In genomic region chr10:22133640-22134624, GRCh38 we compare ENCODE assay signal across 1 cellular context.
TF ChIP-seq lines count a peak whose summit lies in the region.

No MANE protein-coding gene starts in this region.

TF ChIP-seq in K562, 482 proteins besides CTCF, POLR2A, EP300 and RAD21 (continued from another document and continues in another):
- TF ChIP-seq, protein P1, sequence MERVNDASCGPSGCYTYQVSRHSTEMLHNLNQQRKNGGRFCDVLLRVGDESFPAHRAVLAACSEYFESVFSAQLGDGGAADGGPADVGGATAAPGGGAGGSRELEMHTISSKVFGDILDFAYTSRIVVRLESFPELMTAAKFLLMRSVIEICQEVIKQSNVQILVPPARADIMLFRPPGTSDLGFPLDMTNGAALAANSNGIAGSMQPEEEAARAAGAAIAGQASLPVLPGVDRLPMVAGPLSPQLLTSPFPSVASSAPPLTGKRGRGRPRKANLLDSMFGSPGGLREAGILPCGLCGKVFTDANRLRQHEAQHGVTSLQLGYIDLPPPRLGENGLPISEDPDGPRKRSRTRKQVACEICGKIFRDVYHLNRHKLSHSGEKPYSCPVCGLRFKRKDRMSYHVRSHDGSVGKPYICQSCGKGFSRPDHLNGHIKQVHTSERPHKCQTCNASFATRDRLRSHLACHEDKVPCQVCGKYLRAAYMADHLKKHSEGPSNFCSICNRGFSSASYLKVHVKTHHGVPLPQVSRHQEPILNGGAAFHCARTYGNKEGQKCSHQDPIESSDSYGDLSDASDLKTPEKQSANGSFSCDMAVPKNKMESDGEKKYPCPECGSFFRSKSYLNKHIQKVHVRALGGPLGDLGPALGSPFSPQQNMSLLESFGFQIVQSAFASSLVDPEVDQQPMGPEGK (CRISPR knock-in tag; IDR thresholded peaks at IDR 0.05; ENCODE audit: borderline replicate concordance), result no peak
- TF ChIP-seq GABPA (tag; conservative IDR thresholded peaks at IDR 0.05; ENCODE audit: low read depth) (peak; percentile 64), CBFB (CRISPR knock-in tag; IDR thresholded peaks at IDR 0.05) (no peak), CEBPB (tag; IDR thresholded peaks at IDR 0.05) (peak; percentile 67), SRSF9 (IDR thresholded peaks at IDR 0.05; ENCODE audit: borderline replicate concordance, low read depth, low read length) (no peak), KDM1A (IDR thresholded peaks at IDR 0.05) (peak; percentile 96 to 98), HMG20A (CRISPR knock-in tag; conservative IDR thresholded peaks at IDR 0.05) (peak; percentile 74; the same call in 1 of the 2 replicates), ZNF174 (CRISPR knock-in tag; IDR thresholded peaks at IDR 0.05) (no peak), PHB (CRISPR knock-in tag; IDR thresholded peaks at IDR 0.05) (no peak), MBD2 (IDR thresholded peaks at IDR 0.05; ENCODE audit: borderline replicate concordance, low read depth) (peak; percentile 40; the same call in 1 of the 2 replicates), XRCC3 (IDR thresholded peaks at IDR 0.05) (no peak), MYNN (IDR thresholded peaks at IDR 0.05) (no peak), MYNN (CRISPR knock-in tag; IDR thresholded peaks at IDR 0.05) (no peak), TAF7 (tag; IDR thresholded peaks at IDR 0.05) (no peak), SLC30A9 (CRISPR knock-in tag; IDR thresholded peaks at IDR 0.05) (no peak), SRSF3 (IDR thresholded peaks at IDR 0.05; ENCODE audit: insufficient read depth, low read length) (no peak), CBX8 (IDR thresholded peaks at IDR 0.05; ENCODE audit: borderline replicate concordance, extremely low read depth, low read depth, low read length, poor library complexity, severe bottlenecking) (no peak), BHLHE40 (IDR thresholded peaks at IDR 0.05; ENCODE audit: low read length) (peak; percentile 35; the same call in 1 of the 2 replicates), ZNF224 (CRISPR knock-in tag; IDR thresholded peaks at IDR 0.05) (no peak), HOXB6 (CRISPR knock-in tag; IDR thresholded peaks at IDR 0.05; ENCODE audit: borderline replicate concordance) (0 out of 2 replicates have a peak, but pooled peaks have one; percentile 74), ESRRA (IDR thresholded peaks at IDR 0.05; ENCODE audit: borderline replicate concordance, low read depth) (peak; percentile 100), CSDE1 (IDR thresholded peaks at IDR 0.05) (no peak), KAT2B (IDR thresholded peaks at IDR 0.05; ENCODE audit: low read depth, low read length) (no peak), SMARCC2 (IDR thresholded peaks at IDR 0.05; ENCODE audit: low read depth) (peak; percentile 91)
- TF ChIP-seq, protein P2, sequence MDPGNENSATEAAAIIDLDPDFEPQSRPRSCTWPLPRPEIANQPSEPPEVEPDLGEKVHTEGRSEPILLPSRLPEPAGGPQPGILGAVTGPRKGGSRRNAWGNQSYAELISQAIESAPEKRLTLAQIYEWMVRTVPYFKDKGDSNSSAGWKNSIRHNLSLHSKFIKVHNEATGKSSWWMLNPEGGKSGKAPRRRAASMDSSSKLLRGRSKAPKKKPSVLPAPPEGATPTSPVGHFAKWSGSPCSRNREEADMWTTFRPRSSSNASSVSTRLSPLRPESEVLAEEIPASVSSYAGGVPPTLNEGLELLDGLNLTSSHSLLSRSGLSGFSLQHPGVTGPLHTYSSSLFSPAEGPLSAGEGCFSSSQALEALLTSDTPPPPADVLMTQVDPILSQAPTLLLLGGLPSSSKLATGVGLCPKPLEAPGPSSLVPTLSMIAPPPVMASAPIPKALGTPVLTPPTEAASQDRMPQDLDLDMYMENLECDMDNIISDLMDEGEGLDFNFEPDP (CRISPR knock-in tag; IDR thresholded peaks at IDR 0.05), result no peak
- TF ChIP-seq, protein P3, sequence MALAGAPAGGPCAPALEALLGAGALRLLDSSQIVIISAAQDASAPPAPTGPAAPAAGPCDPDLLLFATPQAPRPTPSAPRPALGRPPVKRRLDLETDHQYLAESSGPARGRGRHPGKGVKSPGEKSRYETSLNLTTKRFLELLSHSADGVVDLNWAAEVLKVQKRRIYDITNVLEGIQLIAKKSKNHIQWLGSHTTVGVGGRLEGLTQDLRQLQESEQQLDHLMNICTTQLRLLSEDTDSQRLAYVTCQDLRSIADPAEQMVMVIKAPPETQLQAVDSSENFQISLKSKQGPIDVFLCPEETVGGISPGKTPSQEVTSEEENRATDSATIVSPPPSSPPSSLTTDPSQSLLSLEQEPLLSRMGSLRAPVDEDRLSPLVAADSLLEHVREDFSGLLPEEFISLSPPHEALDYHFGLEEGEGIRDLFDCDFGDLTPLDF (CRISPR knock-in tag; IDR thresholded peaks at IDR 0.05), result no peak
- TF ChIP-seq, protein P4, sequence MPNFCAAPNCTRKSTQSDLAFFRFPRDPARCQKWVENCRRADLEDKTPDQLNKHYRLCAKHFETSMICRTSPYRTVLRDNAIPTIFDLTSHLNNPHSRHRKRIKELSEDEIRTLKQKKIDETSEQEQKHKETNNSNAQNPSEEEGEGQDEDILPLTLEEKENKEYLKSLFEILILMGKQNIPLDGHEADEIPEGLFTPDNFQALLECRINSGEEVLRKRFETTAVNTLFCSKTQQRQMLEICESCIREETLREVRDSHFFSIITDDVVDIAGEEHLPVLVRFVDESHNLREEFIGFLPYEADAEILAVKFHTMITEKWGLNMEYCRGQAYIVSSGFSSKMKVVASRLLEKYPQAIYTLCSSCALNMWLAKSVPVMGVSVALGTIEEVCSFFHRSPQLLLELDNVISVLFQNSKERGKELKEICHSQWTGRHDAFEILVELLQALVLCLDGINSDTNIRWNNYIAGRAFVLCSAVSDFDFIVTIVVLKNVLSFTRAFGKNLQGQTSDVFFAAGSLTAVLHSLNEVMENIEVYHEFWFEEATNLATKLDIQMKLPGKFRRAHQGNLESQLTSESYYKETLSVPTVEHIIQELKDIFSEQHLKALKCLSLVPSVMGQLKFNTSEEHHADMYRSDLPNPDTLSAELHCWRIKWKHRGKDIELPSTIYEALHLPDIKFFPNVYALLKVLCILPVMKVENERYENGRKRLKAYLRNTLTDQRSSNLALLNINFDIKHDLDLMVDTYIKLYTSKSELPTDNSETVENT (CRISPR knock-in tag; IDR thresholded peaks at IDR 0.05), result no peak
- TF ChIP-seq, protein P5, sequence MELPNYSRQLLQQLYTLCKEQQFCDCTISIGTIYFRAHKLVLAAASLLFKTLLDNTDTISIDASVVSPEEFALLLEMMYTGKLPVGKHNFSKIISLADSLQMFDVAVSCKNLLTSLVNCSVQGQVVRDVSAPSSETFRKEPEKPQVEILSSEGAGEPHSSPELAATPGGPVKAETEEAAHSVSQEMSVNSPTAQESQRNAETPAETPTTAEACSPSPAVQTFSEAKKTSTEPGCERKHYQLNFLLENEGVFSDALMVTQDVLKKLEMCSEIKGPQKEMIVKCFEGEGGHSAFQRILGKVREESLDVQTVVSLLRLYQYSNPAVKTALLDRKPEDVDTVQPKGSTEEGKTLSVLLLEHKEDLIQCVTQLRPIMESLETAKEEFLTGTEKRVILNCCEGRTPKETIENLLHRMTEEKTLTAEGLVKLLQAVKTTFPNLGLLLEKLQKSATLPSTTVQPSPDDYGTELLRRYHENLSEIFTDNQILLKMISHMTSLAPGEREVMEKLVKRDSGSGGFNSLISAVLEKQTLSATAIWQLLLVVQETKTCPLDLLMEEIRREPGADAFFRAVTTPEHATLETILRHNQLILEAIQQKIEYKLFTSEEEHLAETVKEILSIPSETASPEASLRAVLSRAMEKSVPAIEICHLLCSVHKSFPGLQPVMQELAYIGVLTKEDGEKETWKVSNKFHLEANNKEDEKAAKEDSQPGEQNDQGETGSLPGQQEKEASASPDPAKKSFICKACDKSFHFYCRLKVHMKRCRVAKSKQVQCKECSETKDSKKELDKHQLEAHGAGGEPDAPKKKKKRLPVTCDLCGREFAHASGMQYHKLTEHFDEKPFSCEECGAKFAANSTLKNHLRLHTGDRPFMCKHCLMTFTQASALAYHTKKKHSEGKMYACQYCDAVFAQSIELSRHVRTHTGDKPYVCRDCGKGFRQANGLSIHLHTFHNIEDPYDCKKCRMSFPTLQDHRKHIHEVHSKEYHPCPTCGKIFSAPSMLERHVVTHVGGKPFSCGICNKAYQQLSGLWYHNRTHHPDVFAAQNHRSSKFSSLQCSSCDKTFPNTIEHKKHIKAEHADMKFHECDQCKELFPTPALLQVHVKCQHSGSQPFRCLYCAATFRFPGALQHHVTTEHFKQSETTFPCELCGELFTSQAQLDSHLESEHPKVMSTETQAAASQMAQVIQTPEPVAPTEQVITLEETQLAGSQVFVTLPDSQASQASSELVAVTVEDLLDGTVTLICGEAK (IDR thresholded peaks at IDR 0.05), result peak; percentile 40; the same call in 1 of the 2 replicates
- TF ChIP-seq, protein P5 (CRISPR knock-in tag; IDR thresholded peaks at IDR 0.05), result no peak
- TF ChIP-seq, protein P6, sequence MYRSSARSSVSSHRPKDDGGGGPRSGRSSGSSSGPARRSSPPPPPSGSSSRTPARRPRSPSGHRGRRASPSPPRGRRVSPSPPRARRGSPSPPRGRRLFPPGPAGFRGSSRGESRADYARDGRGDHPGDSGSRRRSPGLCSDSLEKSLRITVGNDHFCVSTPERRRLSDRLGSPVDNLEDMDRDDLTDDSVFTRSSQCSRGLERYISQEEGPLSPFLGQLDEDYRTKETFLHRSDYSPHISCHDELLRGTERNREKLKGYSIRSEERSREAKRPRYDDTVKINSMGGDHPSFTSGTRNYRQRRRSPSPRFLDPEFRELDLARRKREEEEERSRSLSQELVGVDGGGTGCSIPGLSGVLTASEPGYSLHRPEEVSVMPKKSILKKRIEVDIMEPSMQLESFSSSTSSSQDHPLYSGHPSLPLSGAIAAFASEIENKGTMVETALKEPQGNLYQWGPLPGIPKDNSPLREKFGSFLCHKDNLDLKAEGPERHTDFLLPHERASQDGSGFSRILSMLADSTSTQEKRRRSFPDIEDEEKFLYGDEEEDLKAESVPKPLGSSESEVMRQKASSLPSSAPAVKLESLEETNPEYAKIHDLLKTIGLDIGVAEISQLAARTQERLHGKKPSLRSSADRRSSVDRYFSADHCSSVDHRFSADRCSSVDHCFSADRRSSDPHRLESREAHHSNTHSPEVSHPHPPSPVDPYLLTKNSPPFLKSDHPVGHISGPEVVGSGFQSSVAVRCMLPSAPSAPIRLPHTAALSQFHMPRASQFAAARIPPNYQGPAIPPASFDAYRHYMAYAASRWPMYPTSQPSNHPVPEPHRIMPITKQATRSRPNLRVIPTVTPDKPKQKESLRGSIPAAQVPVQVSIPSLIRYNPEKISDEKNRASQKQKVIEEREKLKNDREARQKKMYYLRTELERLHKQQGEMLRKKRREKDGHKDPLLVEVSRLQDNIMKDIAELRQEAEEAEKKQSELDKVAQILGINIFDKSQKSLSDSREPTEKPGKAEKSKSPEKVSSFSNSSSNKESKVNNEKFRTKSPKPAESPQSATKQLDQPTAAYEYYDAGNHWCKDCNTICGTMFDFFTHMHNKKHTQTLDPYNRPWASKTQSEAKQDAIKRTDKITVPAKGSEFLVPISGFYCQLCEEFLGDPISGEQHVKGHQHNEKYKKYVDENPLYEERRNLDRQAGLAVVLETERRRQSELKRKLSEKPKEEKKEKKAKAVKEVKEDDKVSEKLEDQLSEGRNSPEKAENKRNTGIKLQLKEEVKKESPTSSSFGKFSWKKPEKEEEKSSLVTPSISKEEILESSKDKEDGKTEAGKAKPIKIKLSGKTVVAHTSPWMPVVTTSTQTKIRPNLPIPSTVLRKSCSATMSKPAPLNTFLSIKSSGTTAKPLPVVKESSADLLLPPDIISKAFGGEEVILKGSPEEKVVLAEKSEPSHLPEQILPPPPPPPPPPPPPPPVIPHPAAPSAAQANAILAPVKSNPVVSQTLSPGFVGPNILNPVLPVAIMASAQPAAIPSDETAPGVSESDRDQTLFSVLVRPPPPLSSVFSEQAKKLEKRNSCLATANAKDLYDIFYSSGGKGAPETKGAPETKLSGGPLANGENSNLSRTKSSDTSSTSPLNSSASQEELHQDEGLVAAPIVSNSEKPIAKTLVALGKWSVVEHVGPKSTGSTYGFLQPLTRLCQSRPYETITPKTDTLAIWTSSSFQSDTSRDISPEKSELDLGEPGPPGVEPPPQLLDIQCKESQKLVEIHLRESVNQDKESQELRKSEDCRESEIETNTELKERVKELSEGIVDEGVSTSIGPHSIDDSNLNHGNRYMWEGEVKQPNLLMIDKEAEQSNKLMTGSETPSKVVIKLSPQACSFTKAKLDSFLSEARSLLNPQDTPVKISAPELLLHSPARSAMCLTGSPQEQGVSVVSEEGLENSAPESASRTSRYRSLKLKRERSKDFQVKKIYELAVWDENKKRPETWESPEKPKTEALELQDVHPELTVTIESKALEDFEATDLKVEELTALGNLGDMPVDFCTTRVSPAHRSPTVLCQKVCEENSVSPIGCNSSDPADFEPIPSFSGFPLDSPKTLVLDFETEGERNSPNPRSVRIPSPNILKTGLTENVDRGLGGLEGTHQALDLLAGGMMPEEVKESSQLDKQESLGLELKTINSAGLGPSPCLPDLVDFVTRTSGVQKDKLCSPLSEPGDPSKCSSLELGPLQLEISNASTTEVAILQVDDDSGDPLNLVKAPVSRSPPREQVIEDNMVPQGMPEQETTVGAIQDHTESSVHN (IDR thresholded peaks at IDR 0.05; ENCODE audit: borderline replicate concordance in 1 of 2, low read depth in 1 of 2), result peak in 1 of 2 experiments; percentile 82; a peak in 2 of 4 replicates
